9 cellular contexts compared by ENCODE assay signal in the genomic region with DNA sequence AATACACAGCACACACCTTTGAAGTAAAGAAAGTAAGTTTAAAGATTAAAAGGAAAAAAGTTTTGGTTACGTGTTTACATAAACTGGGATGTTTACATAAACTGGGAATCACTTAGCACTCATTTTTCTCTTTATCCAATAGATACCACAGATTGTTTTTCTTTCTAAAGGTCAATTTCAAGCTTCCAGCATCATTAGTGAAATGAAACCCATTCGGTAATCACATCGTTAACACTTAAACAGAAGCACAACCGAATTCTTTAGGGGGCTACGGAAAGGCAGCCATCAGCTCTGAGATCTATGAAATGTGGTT. TPM values are rescaled to one million over a fixed set of nuclear protein-coding genes. Genes with fewer than 3 reads are reported as not detected.
DNase-seq lines count a peak whose midpoint lies in the region; ATAC-seq and TF ChIP-seq lines count a peak whose summit lies in the region.
"Had no signal": no experiment of that assay in that cellular context is flagged by ENCODE, and none has a peak within 500 bp of the region (broad histone marks: within the 10 kb centered on the region; RNA-seq: fewer than 3 reads in every experiment).

No MANE protein-coding gene starts in this region.

- peak overlapping the region in 2 of 5 donors; percentile 66 to 74 for H3K27ac ChIP-seq in stomach

- no peaks in the 10 kb centered on the region for H3K9me3 Mint-ChIP-seq in T-helper 2 cell treated with Interferon-gamma antibody and Interleukin-4, amounts not matched to agents 5 μg/mL and 100 μg/mL, for 36 hours
- no peaks in the 10 kb centered on the region for H3K9me3 Mint-ChIP-seq in activated naive CD8-positive, alpha-beta T cell treated with anti-CD3 and anti-CD28 coated beads, Interleukin-2, amount 50 U/mL, for 24 hours

- DNase-seq in T-helper 2 cell treated with Interferon-gamma antibody and Interleukin-4, amounts not matched to agents 5 μg/mL and 100 μg/mL, for 36 hours (ENCODE audit: low spot score) = no peak
- DNase-seq in T-helper 2 cell (no peak), kidney epithelial cell (ENCODE audit: low read depth) (no peak), stomach (no peak), MV-4-11 (lab: John Stamatoyannopoulos, UW) (no peak)
- DNase-seq in activated naive CD8-positive, alpha-beta T cell treated with anti-CD3 and anti-CD28 coated beads, Interleukin-2, amount 50 U/mL, for 24 hours = no peak
- DNase-seq in stimulated activated naive CD4-positive, alpha-beta T cell treated with Interleukin-2 at 50 U/mL for 16 hours (lab: John Stamatoyannopoulos, UW) = no peak
- DNase-seq in activated CD4-positive, CD25-positive, alpha-beta regulatory T cell (lab: John Stamatoyannopoulos, UW) = no peak

- H3K4me3 ChIP-seq in kidney epithelial cell (ENCODE audit: low read depth, low read length) = peak overlapping the region; percentile 66
- H3K4me3 ChIP-seq in stomach = peak overlapping the region; percentile 46 to 87 (median 65)
- H3K4me3 ChIP-seq: K562 had no signal

- no peaks in the 10 kb centered on the region for H3K36me3 Mint-ChIP-seq in T-helper 2 cell treated with Interferon-gamma antibody and Interleukin-4, amounts not matched to agents 5 μg/mL and 100 μg/mL, for 36 hours (ENCODE audit: low read depth)
- no peaks in the 10 kb centered on the region for H3K36me3 Mint-ChIP-seq in activated naive CD8-positive, alpha-beta T cell treated with anti-CD3 and anti-CD28 coated beads, Interleukin-2, amount 50 U/mL, for 24 hours (ENCODE audit: low read depth)

- 6 to 12% (median 8%) methylated on average over 5 of the region's 5 CpGs for WGBS in stomach, 5 donors

- H3K4me3 Mint-ChIP-seq in T-helper 2 cell treated with Interferon-gamma antibody and Interleukin-4, amounts not matched to agents 5 μg/mL and 100 μg/mL, for 36 hours = peak overlapping the region; percentile 83
- H3K4me3 Mint-ChIP-seq in activated naive CD8-positive, alpha-beta T cell treated with anti-CD3 and anti-CD28 coated beads, Interleukin-2, amount 50 U/mL, for 24 hours = peak overlapping the region; percentile 70

- intact Hi-C loops in stomach (cut with DNase I; ENCODE audit: low total_unique reads) = no loop called here

- no peaks in the 10 kb centered on the region for H3K27me3 ChIP-seq in kidney epithelial cell (ENCODE audit: control insufficient read depth, insufficient read depth, low read length)
- H3K27me3 ChIP-seq in stomach = peaks cover 0 to 29% (median 23%) of the 10 kb centered on the region in 3 donors

- H3K27ac Mint-ChIP-seq in T-helper 2 cell treated with Interferon-gamma antibody and Interleukin-4, amounts not matched to agents 5 μg/mL and 100 μg/mL, for 36 hours = no peak overlapping the region
- H3K27ac Mint-ChIP-seq in activated naive CD8-positive, alpha-beta T cell treated with anti-CD3 and anti-CD28 coated beads, Interleukin-2, amount 50 U/mL, for 24 hours = no peak overlapping the region

- TF ChIP-seq CTCF in kidney epithelial cell (IDR thresholded peaks at IDR 0.05; ENCODE audit: insufficient read depth, low read length, poor library complexity, severe bottlenecking) = no peak
- TF ChIP-seq CTCF in stomach (IDR thresholded peaks at IDR 0.05) = no peak

- no peak for TF ChIP-seq POLR2A in stomach (IDR thresholded peaks at IDR 0.05)

- peaks cover 0 to 17% (median 15%) of the 10 kb centered on the region in 4 donors for H3K4me1 ChIP-seq in stomach

- peaks cover 53% of the 10 kb centered on the region for H3K27me3 Mint-ChIP-seq in T-helper 2 cell treated with Interferon-gamma antibody and Interleukin-4, amounts not matched to agents 5 μg/mL and 100 μg/mL, for 36 hours (ENCODE audit: low read depth)
- peaks cover 47% of the 10 kb centered on the region for H3K27me3 Mint-ChIP-seq in activated naive CD8-positive, alpha-beta T cell treated with anti-CD3 and anti-CD28 coated beads, Interleukin-2, amount 50 U/mL, for 24 hours

- ATAC-seq in activated naive CD8-positive, alpha-beta T cell treated with anti-CD3 and anti-CD28 coated beads, Interleukin-2, amount 50 U/mL, for 24 hours = no peak

- no peak for TF ChIP-seq EP300 in stomach (IDR thresholded peaks at IDR 0.05)

- H3K4me1 Mint-ChIP-seq in T-helper 2 cell treated with Interferon-gamma antibody and Interleukin-4, amounts not matched to agents 5 μg/mL and 100 μg/mL, for 36 hours (ENCODE audit: low read depth) = peaks cover 11% of the 10 kb centered on the region
- peaks cover 11% of the 10 kb centered on the region for H3K4me1 Mint-ChIP-seq in activated naive CD8-positive, alpha-beta T cell treated with anti-CD3 and anti-CD28 coated beads, Interleukin-2, amount 50 U/mL, for 24 hours

- H3K36me3 ChIP-seq in kidney epithelial cell (ENCODE audit: control insufficient read depth, insufficient read depth, low read length) (no peaks in the 10 kb centered on the region), stomach (no peaks in the 10 kb centered on the region)

- no peaks in the 10 kb centered on the region for H3K9me3 ChIP-seq in stomach

RNA-seq across cellular contexts. Expression of a gene that starts 1.1 kb away (rescaled TPM):
- total RNA-seq in kidney epithelial cell (1.3 and 1.8 TPM in 2 replicates), stomach (under 1 TPM in 1 of 5 donors, not detected in 4; 0.37 TPM)
- polyA plus RNA-seq in stomach = under 1 TPM in 2 of 3 donors, not detected in 1; 0.05 to 0.12 TPM
- total RNA-seq: K562 had no signal
- polyA plus RNA-seq: K562 had no signal
